ENCODE assay signal across 8 cellular contexts in the genomic region with DNA sequence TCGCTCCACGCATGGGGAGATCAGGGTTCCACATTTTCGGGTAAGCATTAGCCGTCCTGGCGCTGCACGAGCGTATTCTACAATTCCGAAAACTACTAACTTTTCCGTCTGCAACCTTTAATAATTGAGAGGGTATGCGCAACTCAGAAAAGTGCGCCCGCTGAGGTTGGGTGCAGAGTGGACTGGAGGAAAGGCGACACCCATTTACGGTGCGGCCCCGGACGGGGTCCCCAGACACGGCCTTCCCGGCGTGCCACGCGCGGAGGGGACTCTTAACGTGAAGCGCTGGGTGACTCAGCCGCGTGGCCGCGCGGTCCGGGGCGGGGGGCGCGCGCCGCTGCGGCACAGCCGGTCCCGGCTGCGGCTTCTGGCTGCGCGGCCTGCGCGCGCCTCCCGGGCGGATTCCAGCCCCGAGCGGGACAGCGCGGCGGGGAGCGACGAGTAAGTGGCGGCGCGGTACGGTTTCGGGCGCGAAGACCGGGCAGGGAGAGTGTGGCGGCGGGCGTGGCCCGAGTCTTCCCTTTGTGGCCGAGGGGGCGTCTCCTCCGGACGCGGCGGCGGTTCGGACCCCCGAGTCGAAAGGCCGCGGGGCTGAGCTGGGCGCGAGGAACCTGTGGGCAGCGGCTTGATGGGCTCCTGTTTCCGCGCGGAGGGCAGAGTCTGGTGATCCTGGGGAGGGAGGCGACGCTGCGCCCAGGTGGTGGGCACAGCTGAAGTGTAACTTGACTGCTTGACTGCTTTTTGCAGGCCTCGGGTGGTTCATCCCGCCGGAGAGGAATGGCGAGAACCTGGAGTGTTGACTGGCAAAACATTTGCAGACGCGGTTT. TPM values are rescaled to one million over a fixed set of nuclear protein-coding genes. Genes with fewer than 3 reads are reported as not detected.
DNase-seq lines count a peak whose midpoint lies in the region; ATAC-seq lines count a peak whose summit lies in the region.

A gene (plus strand): TSS at position 330 of the 827 bp plus-strand sequence. CDS start 27,098 bp downstream, outside the sequence.
A gene with protein sequence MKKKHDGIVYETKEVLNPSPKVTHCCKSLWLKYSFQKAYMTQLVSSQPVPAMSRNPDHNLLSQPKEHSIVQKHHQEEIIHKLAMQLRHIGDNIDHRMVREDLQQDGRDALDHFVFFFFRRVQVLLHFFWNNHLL (minus strand): TSS at position 184 of the 827 bp plus-strand sequence. CDS start 16,772 bp downstream, outside the sequence.

- peaks cover 53% of the 10 kb centered on the region for H3K4me1 ChIP-seq in CD4-positive, alpha-beta memory T cell (ENCODE audit: insufficient read depth, low read length)
- H3K4me1 ChIP-seq in ectodermal cell (ENCODE audit: control insufficient read depth, insufficient read depth, low read length), result no peaks in the 10 kb centered on the region

- peaks cover 27 to 61% (median 42%) of the 10 kb centered on the region in 4 donors for H3K4me1 Mint-ChIP-seq in CD4-positive, alpha-beta memory T cell
- H3K4me1 Mint-ChIP-seq in activated CD8-positive, alpha-beta T cell treated with anti-CD3 and anti-CD28 coated beads, Interleukin-2, amount 10 ng/mL, durations not matched to agents 7 days and 5 days (ENCODE audit: low read depth), result peaks cover 38% of the 10 kb centered on the region

- DNase-seq in CD4-positive, alpha-beta memory T cell, result peak; percentile 83 to 86 (median 85)
- DNase-seq in NCI-H82 (lab: John Stamatoyannopoulos, UW), result peak; percentile 93
- peak; percentile 90 for DNase-seq in activated CD8-positive, alpha-beta T cell treated with anti-CD3 and anti-CD28 coated beads, Interleukin-2, amount 10 ng/mL, durations not matched to agents 7 days and 5 days
- peak; percentile 89 to 90 for DNase-seq in lung microvascular endothelial cell (ENCODE audit: low read depth in 2 of 2)
- DNase-seq in stimulated activated CD4-positive, alpha-beta T cell treated with anti-CD3 and anti-CD28 coated beads, TNF-alpha, amount 100 ng/mL, for 24 hours (ENCODE audit: low read depth in 3 of 3), result peak; percentile 76 to 88 (median 78)

- no peaks in the 10 kb centered on the region for H3K36me3 ChIP-seq in CD4-positive, alpha-beta memory T cell (ENCODE audit: insufficient read depth, low read length)
- H3K36me3 ChIP-seq in ectodermal cell (ENCODE audit: control insufficient read depth, insufficient read depth, low read length), result no peaks in the 10 kb centered on the region

- CTCF ChIA-PET in CD4-positive, alpha-beta memory T cell (lab: Charles Lee; ENCODE audit: partially characterized antibody), result interaction anchor here (1.1 to 1.6 kb wide), 6 partner anchors 13 to 239 kb away, joined by 3 to 6 read pairs (median 4); no protein-coding TSS in a partner anchor
- CTCF ChIA-PET in activated CD8-positive, alpha-beta T cell treated with anti-CD3 and anti-CD28 coated beads, Interleukin-2, amount 10 ng/mL, durations not matched to agents 7 days and 5 days (lab: Charles Lee), result interaction anchor here (0.7 to 0.8 kb wide), 2 partner anchors 20 to 65 kb away, joined by 3 to 8 read pairs; no protein-coding TSS in a partner anchor

- peaks cover 0 to 26% of the 10 kb centered on the region in 2 donors for H3K36me3 Mint-ChIP-seq in CD4-positive, alpha-beta memory T cell
- peaks cover 23% of the 10 kb centered on the region for H3K36me3 Mint-ChIP-seq in activated CD8-positive, alpha-beta T cell treated with anti-CD3 and anti-CD28 coated beads, Interleukin-2, amount 10 ng/mL, durations not matched to agents 7 days and 5 days (ENCODE audit: low read depth)

- 2 to 3% methylated on average over 93 of the region's 93 CpGs for WGBS in ectodermal cell, 2 experiments

- H3K27ac ChIP-seq in CD4-positive, alpha-beta memory T cell (ENCODE audit: low read depth, low read length), result peak within 1 kb of the TSS; percentile 92
- H3K27ac ChIP-seq in ectodermal cell (ENCODE audit: insufficient read depth, low read depth, low read length, poor library complexity, severe bottlenecking), result peak within 1 kb of the TSS; percentile 65

- no peaks in the 10 kb centered on the region for H3K9me3 ChIP-seq in CD4-positive, alpha-beta memory T cell (ENCODE audit: control insufficient read depth in 1 of 2, low read length in 2 of 2)
- no peaks in the 10 kb centered on the region for H3K9me3 ChIP-seq in ectodermal cell (ENCODE audit: control insufficient read depth, low read length)

- intact Hi-C loops in CD4-positive, alpha-beta memory T cell (cut with micrococcal nuclease), result loop anchor here (1.0 to 5.0 kb wide), 4 partner anchors 20 to 314 kb away; a partner anchor contains a TSS

- ATAC-seq in GM19452 (IDR thresholded peaks at IDR 0.05; ENCODE audit: unreplicated experiment), result peak; percentile 88
- peak; percentile 63 for ATAC-seq in HG03571 (IDR thresholded peaks at IDR 0.05; ENCODE audit: unreplicated experiment)
- peak; percentile 87 for ATAC-seq in activated CD8-positive, alpha-beta T cell treated with anti-CD3 and anti-CD28 coated beads, Interleukin-2, amount 10 ng/mL, durations not matched to agents 7 days and 5 days

- POLR2A ChIA-PET in CD4-positive, alpha-beta memory T cell (lab: Charles Lee; ENCODE audit: partially characterized antibody), result interaction anchor here (0.9 to 5.2 kb wide), 10 partner anchors 13 to 157 kb away, joined by 3 to 42 read pairs (median 4); no protein-coding TSS in a partner anchor
- POLR2A ChIA-PET in activated CD8-positive, alpha-beta T cell treated with anti-CD3 and anti-CD28 coated beads, Interleukin-2, amount 10 ng/mL, durations not matched to agents 7 days and 5 days (lab: Charles Lee), result interaction anchor here (0.6 to 1.1 kb wide), 6 partner anchors 14 to 391 kb away, joined by 3 to 4 read pairs (median 3); a partner anchor contains a TSS

- H3K4me3 Mint-ChIP-seq in CD4-positive, alpha-beta memory T cell, result peak within 1 kb of the TSS; percentile 92 to 99 (median 97)
- H3K4me3 Mint-ChIP-seq in activated CD8-positive, alpha-beta T cell treated with anti-CD3 and anti-CD28 coated beads, Interleukin-2, amount 10 ng/mL, durations not matched to agents 7 days and 5 days, result peak within 1 kb of the TSS; percentile 96

- no peaks in the 10 kb centered on the region for H3K27me3 ChIP-seq in CD4-positive, alpha-beta memory T cell (ENCODE audit: insufficient read depth, low read length)
- no peaks in the 10 kb centered on the region for H3K27me3 ChIP-seq in ectodermal cell (ENCODE audit: control insufficient read depth, insufficient read depth, low read length, poor library complexity, severe bottlenecking)

- H3K9me3 Mint-ChIP-seq in CD4-positive, alpha-beta memory T cell, result peaks cover 0 to 2% (median 0%) of the 10 kb centered on the region in 8 donors
- H3K9me3 Mint-ChIP-seq in activated CD8-positive, alpha-beta T cell treated with anti-CD3 and anti-CD28 coated beads, Interleukin-2, amount 10 ng/mL, durations not matched to agents 7 days and 5 days (ENCODE audit: insufficient read depth), result no peaks in the 10 kb centered on the region

- H3K4me3 ChIP-seq in CD4-positive, alpha-beta memory T cell (ENCODE audit: low read length in 2 of 2), result peak within 1 kb of the TSS; percentile 85 to 96
- H3K4me3 ChIP-seq in ectodermal cell (ENCODE audit: insufficient read depth, low read depth, low read length), result peak within 1 kb of the TSS; percentile 84

- no peaks in the 10 kb centered on the region for H3K27me3 Mint-ChIP-seq in CD4-positive, alpha-beta memory T cell
- H3K27me3 Mint-ChIP-seq in activated CD8-positive, alpha-beta T cell treated with anti-CD3 and anti-CD28 coated beads, Interleukin-2, amount 10 ng/mL, durations not matched to agents 7 days and 5 days (ENCODE audit: low read depth), result no peaks in the 10 kb centered on the region

- peak within 1 kb of the TSS; percentile 87 to 99 (median 99) for H3K27ac Mint-ChIP-seq in CD4-positive, alpha-beta memory T cell
- peak within 1 kb of the TSS; percentile 96 for H3K27ac Mint-ChIP-seq in activated CD8-positive, alpha-beta T cell treated with anti-CD3 and anti-CD28 coated beads, Interleukin-2, amount 10 ng/mL, durations not matched to agents 7 days and 5 days

RNA-seq across cellular contexts. Expression of the first gene that starts in this region (rescaled TPM):
- total RNA-seq in CD4-positive, alpha-beta memory T cell, result 10 to 100 TPM; 35.2 to 38.9 TPM
- polyA plus RNA-seq in CD4-positive, alpha-beta memory T cell, result 10 to 100 TPM; 36.8 to 37.3 TPM
- 10 to 100 TPM; 56.5 to 58.9 TPM for total RNA-seq in activated CD8-positive, alpha-beta T cell treated with anti-CD3 and anti-CD28 coated beads, Interleukin-2, amount 10 ng/mL, durations not matched to agents 7 days and 5 days
- polyA plus RNA-seq in ectodermal cell (2013, experiment 1 of 4), result 37.4 TPM
- 42.6 TPM for polyA plus RNA-seq in ectodermal cell (2013, experiment 2 of 4)
- 32.9 TPM for polyA plus RNA-seq in ectodermal cell (2013, experiment 3 of 4)
- polyA plus RNA-seq in ectodermal cell (2013, experiment 4 of 4), result 38.3 TPM
- total RNA-seq in lung microvascular endothelial cell, result 68.8 and 73.7 TPM in 2 replicates

RNA-seq across cellular contexts. Expression of the second gene that starts in this region (rescaled TPM):
- total RNA-seq in CD4-positive, alpha-beta memory T cell, result under 1 TPM in 1 of 2 experiments, not detected in 1; 0.25 TPM
- not detected for polyA plus RNA-seq in CD4-positive, alpha-beta memory T cell
- under 1 TPM; 0.16 TPM for total RNA-seq in activated CD8-positive, alpha-beta T cell treated with anti-CD3 and anti-CD28 coated beads, Interleukin-2, amount 10 ng/mL, durations not matched to agents 7 days and 5 days
- not detected for polyA plus RNA-seq in ectodermal cell (2013, experiment 1 of 4)
- polyA plus RNA-seq in ectodermal cell (2013, experiment 2 of 4), result not detected
- polyA plus RNA-seq in ectodermal cell (2013, experiment 3 of 4), result not detected
- polyA plus RNA-seq in ectodermal cell (2013, experiment 4 of 4), result not detected
- total RNA-seq in lung microvascular endothelial cell, result under 0.01 TPM in 2 replicates

Comparison
In these comparisons a context has a peak if more than half of its experiments do, and no peak if none do; other contexts are left out.
1. Peak in every context shown above with its lines: DNase-seq, ATAC-seq, H3K4me3 ChIP-seq and H3K27ac ChIP-seq.